Comparison of ENCODE assay signal across 10 cellular contexts in genomic region chr16:70721202-70721963, GRCh38.
"Had no signal": no experiment of that assay in that cellular context is flagged by ENCODE, and none has a peak within 500 bp of the region (broad histone marks: within the 10 kb centered on the region; RNA-seq: fewer than 3 reads in every experiment).

No MANE protein-coding gene starts in this region.

- H3K4me3 Mint-ChIP-seq: activated CD8-positive, alpha-beta T cell treated with anti-CD3 and anti-CD28 coated beads for 36 hours; T-cell had no signal

- H3K9me3 Mint-ChIP-seq: activated CD8-positive, alpha-beta T cell treated with anti-CD3 and anti-CD28 coated beads for 36 hours; T-cell had no signal

- H3K9me3 ChIP-seq: SK-N-SH, transverse colon had no signal

- H3K27me3 ChIP-seq: esophagus muscularis mucosa, transverse colon had no signal

- H3K9ac ChIP-seq: SK-N-SH had no signal

- H3K27ac Mint-ChIP-seq: activated CD8-positive, alpha-beta T cell treated with anti-CD3 and anti-CD28 coated beads for 36 hours; T-cell had no signal

- ATAC-seq: activated CD4-positive, CD25-positive, alpha-beta regulatory T cell treated with anti-CD3 and anti-CD28 coated beads, Interleukin-2, amount 50 U/mL, for 24 hours; activated CD8-positive, alpha-beta T cell treated with anti-CD3 and anti-CD28 coated beads for 36 hours; left colon had no signal

- DNase-seq: activated CD8-positive, alpha-beta T cell treated with anti-CD3 and anti-CD28 coated beads for 36 hours; activated T-cell treated with anti-CD3 and anti-CD28 coated beads, Interleukin-2, amount 50 U/mL, for 48 hours; left colon; SK-N-SH; stimulated activated naive CD4-positive, alpha-beta T cell; T-cell; T-helper 9 cell; transverse colon had no signal

- H3K27me3 Mint-ChIP-seq: activated CD8-positive, alpha-beta T cell treated with anti-CD3 and anti-CD28 coated beads for 36 hours; T-cell had no signal

- H3K4me2 ChIP-seq: SK-N-SH had no signal

- H3K27ac ChIP-seq: esophagus muscularis mucosa, transverse colon had no signal
